ENCODE assay signal across 1 cellular context in genomic region chr4:76610751-76611150, GRCh38.
TF ChIP-seq lines count a peak whose summit lies in the region.

No MANE protein-coding gene starts in this region.

TF ChIP-seq in WTC11, 78 proteins besides CTCF, POLR2A, EP300 and RAD21 (continued from another document):
- TF ChIP-seq GTF2I (CRISPR knock-in tag; conservative IDR thresholded peaks at IDR 0.05) = no peak
- no peak for TF ChIP-seq ZBTB43 (CRISPR knock-in tag; IDR thresholded peaks at IDR 0.05)
- no peak for TF ChIP-seq ZNF121 (CRISPR knock-in tag; IDR thresholded peaks at IDR 0.05)
- TF ChIP-seq HMGXB4 (CRISPR knock-in tag; IDR thresholded peaks at IDR 0.05) = no peak
- no peak for TF ChIP-seq ESRRA (CRISPR knock-in tag; IDR thresholded peaks at IDR 0.05; ENCODE audit: borderline replicate concordance)
- no peak for TF ChIP-seq MAX (CRISPR knock-in tag; IDR thresholded peaks at IDR 0.05)
- TF ChIP-seq OVOL2 (CRISPR knock-in tag; IDR thresholded peaks at IDR 0.05; ENCODE audit: borderline replicate concordance) = no peak
- no peak for TF ChIP-seq ATF1 (CRISPR knock-in tag; IDR thresholded peaks at IDR 0.05)
- no peak for TF ChIP-seq TEAD4 (CRISPR knock-in tag; IDR thresholded peaks at IDR 0.05)
- no peak for TF ChIP-seq NR1H2 (CRISPR knock-in tag; IDR thresholded peaks at IDR 0.05)
- TF ChIP-seq SOX15 (CRISPR knock-in tag; IDR thresholded peaks at IDR 0.05) = no peak
- TF ChIP-seq TCF7 (CRISPR knock-in tag; IDR thresholded peaks at IDR 0.05; ENCODE audit: low read depth) = no peak
